Comparison of ENCODE assay signal across 14 cellular contexts in the genomic region with DNA sequence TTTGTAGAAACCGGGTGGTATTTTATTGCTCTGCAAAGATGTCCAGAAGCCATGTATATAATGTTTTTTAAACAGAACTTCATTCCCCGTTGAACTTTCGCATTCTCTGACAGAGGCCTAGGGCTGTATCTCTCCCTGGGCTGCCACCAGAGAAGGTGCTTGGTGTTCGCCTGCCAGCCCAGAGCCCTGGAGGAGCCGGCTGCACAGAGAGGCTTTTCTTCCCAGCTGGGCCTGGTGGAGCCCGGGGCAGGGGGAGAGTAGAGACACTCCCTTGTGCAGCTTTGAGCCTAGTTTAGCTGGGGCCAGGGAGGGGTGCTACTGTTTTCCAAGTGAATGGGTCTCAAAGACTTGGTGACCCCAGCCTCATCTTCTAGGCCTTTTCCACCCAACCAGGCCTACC. TPM values are rescaled to one million over a fixed set of nuclear protein-coding genes. Genes with fewer than 3 reads are reported as not detected.
DNase-seq lines count a peak whose midpoint lies in the region; ATAC-seq and TF ChIP-seq lines count a peak whose summit lies in the region.
"Had no signal": no experiment of that assay in that cellular context is flagged by ENCODE, and none has a peak within 500 bp of the region (broad histone marks: within the 10 kb centered on the region; RNA-seq: fewer than 3 reads in every experiment).

No MANE protein-coding gene starts in this region.

- peak overlapping the region; percentile 77 for H2AK5ac ChIP-seq in neuronal stem cell (ENCODE audit: low read depth, low read length)

- TF ChIP-seq POLR2A in erythroblast (IDR thresholded peaks at IDR 0.05; ENCODE audit: low read length), result no peak

- no peak overlapping the region for H3K23ac ChIP-seq in neuronal stem cell (ENCODE audit: low read depth, low read length, poor library complexity)

- peaks cover 90% of the 10 kb centered on the region for H3K4me1 ChIP-seq in ACC112 (ENCODE audit: control insufficient read depth, insufficient read depth, low read length, unreplicated experiment)
- peaks cover 80% of the 10 kb centered on the region for H3K4me1 ChIP-seq in HUES6 (ENCODE audit: control insufficient read depth, insufficient read depth, low read length)
- H3K4me1 ChIP-seq in neuronal stem cell (ENCODE audit: control insufficient read depth in 2 of 2, insufficient read depth in 1 of 2, low read depth in 1 of 2, low read length in 2 of 2), result peaks cover 60 to 80% of the 10 kb centered on the region in 2 donors

- H2BK120ac ChIP-seq in neuronal stem cell (ENCODE audit: low read depth, low read length), result no peak overlapping the region

- H3K27ac ChIP-seq in ACC112 (ENCODE audit: low read depth, low read length) (peak overlapping the region; percentile 86), HUES6 (ENCODE audit: low read depth, low read length) (peak overlapping the region; percentile 89; the same call in 1 of the 2 replicates), neuronal stem cell (replicated peaks; ENCODE audit: low read length) (peak overlapping the region; percentile 95)
- H3K27ac ChIP-seq: pancreas had no signal

- peak overlapping the region; percentile 2 for H4K91ac ChIP-seq in neuronal stem cell (ENCODE audit: low read depth, low read length, poor library complexity)

- H3K9me3 ChIP-seq in HUES6 (ENCODE audit: control insufficient read depth, insufficient read depth, low read depth, low read length) (no peaks in the 10 kb centered on the region), neuronal stem cell (replicated peaks in 1 of 2; ENCODE audit: control insufficient read depth in 2 of 2, insufficient read depth in 1 of 2, low read depth in 1 of 2, low read length in 2 of 2) (no peaks in the 10 kb centered on the region)
- H3K9me3 ChIP-seq: pancreas had no signal

- H2BK12ac ChIP-seq in neuronal stem cell (ENCODE audit: low read length), result no peak overlapping the region

- no CpG with 5 or more reads among the region's 6 CpGs for WGBS in neuronal stem cell (ENCODE audit: extremely low coverage in 2 of 2, insufficient read length in 2 of 2, insufficient replicate concordance in 1 of 2), 2 donors

- no peak overlapping the region for H4K8ac ChIP-seq in neuronal stem cell (ENCODE audit: low read depth, low read length)

- H2BK15ac ChIP-seq in neuronal stem cell (ENCODE audit: low read length), result peak overlapping the region; percentile 34

- H2BK5ac ChIP-seq in neuronal stem cell (ENCODE audit: low read length), result peak overlapping the region; percentile 99

- H3K79me2 ChIP-seq in ACC112 (ENCODE audit: control insufficient read depth, insufficient read depth, low read length, unreplicated experiment), result no peaks in the 10 kb centered on the region

- H3K27me3 ChIP-seq in ACC112 (ENCODE audit: insufficient read depth, low read length) (no peaks in the 10 kb centered on the region), HUES6 (ENCODE audit: control insufficient read depth, insufficient read depth, low read length) (no peaks in the 10 kb centered on the region), neuronal stem cell (ENCODE audit: control insufficient read depth in 3 of 3, insufficient read depth in 3 of 3, low read depth in 1 of 3, low read length in 3 of 3) (no peaks in the 10 kb centered on the region)
- H3K27me3 ChIP-seq: pancreas had no signal

- H3K79me1 ChIP-seq in neuronal stem cell (ENCODE audit: low read depth, low read length), result no peaks in the 10 kb centered on the region

- H3K36me3 ChIP-seq in ACC112 (ENCODE audit: insufficient read depth, low read length), result no peaks in the 10 kb centered on the region
- no peaks in the 10 kb centered on the region for H3K36me3 ChIP-seq in HUES6 (ENCODE audit: control insufficient read depth, insufficient read depth, low read length)
- H3K36me3 ChIP-seq in neuronal stem cell (replicated peaks in 1 of 2; ENCODE audit: control insufficient read depth in 2 of 2, insufficient read depth in 2 of 2, low read length in 2 of 2), result peaks cover 13 to 23% of the 10 kb centered on the region in 2 donors

- H3K18ac ChIP-seq in neuronal stem cell (ENCODE audit: low read length), result peak overlapping the region; percentile 33

- no peak overlapping the region for H2AFZ ChIP-seq in ACC112 (ENCODE audit: low read length, unreplicated experiment)
- no peak overlapping the region for H2AFZ ChIP-seq in neuronal stem cell (ENCODE audit: low read length)

- no peak overlapping the region for H3K4ac ChIP-seq in neuronal stem cell (ENCODE audit: low read length)

- H3K14ac ChIP-seq in neuronal stem cell (ENCODE audit: low read length), result no peak overlapping the region

- no peak overlapping the region for H3K4me2 ChIP-seq in neuronal stem cell (ENCODE audit: insufficient read depth, low read length, poor library complexity, severe bottlenecking)

- H3K4me3 ChIP-seq in ACC112 (ENCODE audit: low read depth, low read length) (no peak overlapping the region), HUES6 (ENCODE audit: low read depth, low read length) (no peak overlapping the region), neuronal stem cell (ENCODE audit: low read length in 2 of 2) (no peak overlapping the region)
- H3K4me3 ChIP-seq: pancreas had no signal

- DNase-seq in epidermal melanocyte (ENCODE audit: insufficient read length, low spot score), result peak; percentile 77
- no peak for DNase-seq in neuronal stem cell (ENCODE audit: low spot score)
- no peak for DNase-seq in GM19240 (ENCODE audit: insufficient read length, low spot score)
- no peak for DNase-seq in OCI-M1 (lab: John Stamatoyannopoulos, UW)
- no peak for DNase-seq in erythroblast (lab: John Stamatoyannopoulos, UW)
- DNase-seq: activated naive CD4-positive, alpha-beta T cell; NCI-H2029 treated with DMSO at 0.1 percent for 48 hours; NCI-H774; stimulated activated CD4-positive, alpha-beta T cell treated with anti-CD3 and anti-CD28 coated beads, Interleukin-1b, Interleukin-23, amount 100 ng/mL, for 48 hours; stimulated activated CD8-positive, alpha-beta memory T cell treated with anti-CD3 and anti-CD28 coated beads, Interleukin-4, amount 100 ng/mL, for 48 hours had no signal

- no peak overlapping the region for H3K9ac ChIP-seq in HUES6 (ENCODE audit: low read length)
- H3K9ac ChIP-seq in neuronal stem cell (ENCODE audit: low read depth, low read length, poor library complexity), result no peak overlapping the region

- ATAC-seq in GM18498 (IDR thresholded peaks at IDR 0.05; ENCODE audit: unreplicated experiment), result no peak
- ATAC-seq: pancreas had no signal

RNA-seq across cellular contexts. Expression of a gene that starts 13.6 kb away (rescaled TPM):
- 33.0 TPM for polyA plus RNA-seq in neuronal stem cell (2013, experiment 1 of 2)
- 34.2 TPM for polyA plus RNA-seq in neuronal stem cell (2013, experiment 2 of 2)
